In genomic region chr16:86513471-86514277, GRCh38 we compare ENCODE assay signal across 22 cellular contexts. TPM values are rescaled to one million over a fixed set of nuclear protein-coding genes. Genes with fewer than 3 reads are reported as not detected.
A peak's percentile ranks its signal among the peaks of the same experiment; 100 is the strongest.
DNase-seq lines count a peak whose midpoint lies in the region; ATAC-seq, FAIRE-seq and TF ChIP-seq lines count a peak whose summit lies in the region.
"Had no signal": no experiment of that assay in that cellular context is flagged by ENCODE, and none has a peak within 500 bp of the region (broad histone marks: within the 10 kb centered on the region; RNA-seq: fewer than 3 reads in every experiment).

No MANE protein-coding gene starts in this region.

- H3K27me3 Mint-ChIP-seq in activated naive CD4-positive, alpha-beta T cell treated with anti-CD3 and anti-CD28 coated beads, Interleukin-2, amount 10 ng/mL, durations not matched to agents 7 days and 5 days: peaks cover 98% of the 10 kb centered on the region

- intact Hi-C loops in endothelial cell of umbilical vein (cut with micrococcal nuclease) (no loop called here), transverse colon (cut with DNase I; ENCODE audit: low total_unique reads) (loop anchor here (5.0 kb wide), 2 partner anchors 51 to 151 kb away; no protein-coding TSS in a partner anchor), uterus (cut with DNase I; ENCODE audit: low total_unique reads) (no loop called here)

- H3K4me3 Mint-ChIP-seq in activated naive CD4-positive, alpha-beta T cell treated with anti-CD3 and anti-CD28 coated beads, Interleukin-2, amount 10 ng/mL, durations not matched to agents 7 days and 5 days: no peak overlapping the region
- H3K4me3 Mint-ChIP-seq: activated CD4-positive, alpha-beta memory T cell treated with anti-CD3 and anti-CD28 coated beads for 36 hours had no signal

- no peaks in the 10 kb centered on the region for H3K79me2 ChIP-seq in endothelial cell of umbilical vein (ENCODE audit: control insufficient read depth, insufficient read depth, low read length)

- H3K27me3 ChIP-seq in endothelial cell of umbilical vein (ENCODE audit: control insufficient read depth in 2 of 2, insufficient read depth in 2 of 2, low read length in 2 of 2): peaks cover 32 to 68% of the 10 kb centered on the region in 2 experiments
- H3K27me3 ChIP-seq in transverse colon: peaks cover 97% of the 10 kb centered on the region
- H3K27me3 ChIP-seq in uterus: peaks cover 0 to 14% of the 10 kb centered on the region in 2 donors

- H3K9ac ChIP-seq in endothelial cell of umbilical vein (replicated peaks; ENCODE audit: extremely low read depth, insufficient read depth, low read length): no peak overlapping the region

- H3K27ac Mint-ChIP-seq in activated naive CD4-positive, alpha-beta T cell treated with anti-CD3 and anti-CD28 coated beads, Interleukin-2, amount 10 ng/mL, durations not matched to agents 7 days and 5 days: peak overlapping the region; percentile 63
- peak overlapping the region in 1 of 2 donors; percentile 79 for H3K27ac Mint-ChIP-seq in activated naive CD4-positive, alpha-beta T cell treated with anti-CD3 and anti-CD28 coated beads, Interleukin-2, amount 50 U/mL, for 72 hours
- H3K27ac Mint-ChIP-seq: activated CD4-positive, alpha-beta memory T cell treated with anti-CD3 and anti-CD28 coated beads for 36 hours had no signal

- no peak for DNase-seq in activated naive CD4-positive, alpha-beta T cell treated with anti-CD3 and anti-CD28 coated beads, Interleukin-2, amount 10 ng/mL, durations not matched to agents 7 days and 5 days
- DNase-seq in activated naive CD4-positive, alpha-beta T cell treated with anti-CD3 and anti-CD28 coated beads, Interleukin-2, amount 50 U/mL, for 72 hours (ENCODE audit: low spot score in 2 of 2): no peak
- DNase-seq in endothelial cell of umbilical vein (ENCODE audit: low read depth, low spot score) (no peak), transverse colon (no peak), uterus (no peak), CD1c-positive myeloid dendritic cell (ENCODE audit: extremely low spot score) (no peak)
- DNase-seq: activated CD4-positive, alpha-beta memory T cell treated with anti-CD3 and anti-CD28 coated beads for 36 hours; activated gamma-delta T cell; caudate nucleus; NCI-H1417 treated with DMSO at 0.1 percent for 48 hours; NCI-H524; T1000 had no signal

- H3K9me3 Mint-ChIP-seq in activated naive CD4-positive, alpha-beta T cell treated with anti-CD3 and anti-CD28 coated beads, Interleukin-2, amount 10 ng/mL, durations not matched to agents 7 days and 5 days: no peaks in the 10 kb centered on the region
- H3K9me3 Mint-ChIP-seq in activated naive CD4-positive, alpha-beta T cell treated with anti-CD3 and anti-CD28 coated beads, Interleukin-2, amount 50 U/mL, for 72 hours: no peaks in the 10 kb centered on the region
- H3K9me3 Mint-ChIP-seq: activated CD4-positive, alpha-beta memory T cell treated with anti-CD3 and anti-CD28 coated beads for 36 hours had no signal

- no peak for FAIRE-seq in endothelial cell of umbilical vein (lab: Jason Lieb, UNC)
- FAIRE-seq: A549, D721Med, K562, RCC 7860 had no signal

- no peak overlapping the region for H3K4me2 ChIP-seq in endothelial cell of umbilical vein (ENCODE audit: insufficient read depth, low read length)
- H3K4me2 ChIP-seq: A549 had no signal

- H3K36me3 ChIP-seq in endothelial cell of umbilical vein (ENCODE audit: control insufficient read depth in 2 of 2, extremely low read depth in 1 of 2, insufficient read depth in 2 of 2, low read length in 2 of 2) (no peaks in the 10 kb centered on the region), mesodermal cell (ENCODE audit: control insufficient read depth, insufficient read depth, low read length) (peaks cover 21% of the 10 kb centered on the region), transverse colon (no peaks in the 10 kb centered on the region), uterus (no peaks in the 10 kb centered on the region)
- H3K36me3 ChIP-seq: thoracic aorta had no signal

- peaks cover 10% of the 10 kb centered on the region for H3K4me1 Mint-ChIP-seq in activated naive CD4-positive, alpha-beta T cell treated with anti-CD3 and anti-CD28 coated beads, Interleukin-2, amount 10 ng/mL, durations not matched to agents 7 days and 5 days

- no peak for TF ChIP-seq EP300 in transverse colon (IDR thresholded peaks at IDR 0.05; ENCODE audit: low read depth)

- TF ChIP-seq POLR2A in endothelial cell of umbilical vein (IDR thresholded peaks at IDR 0.05; ENCODE audit: low read depth, low read length) (no peak), transverse colon (IDR thresholded peaks at IDR 0.05) (no peak), uterus (IDR thresholded peaks at IDR 0.05) (no peak)

- CTCF ChIA-PET in activated naive CD4-positive, alpha-beta T cell treated with anti-CD3 and anti-CD28 coated beads, Interleukin-2, amount 10 ng/mL, durations not matched to agents 7 days and 5 days (lab: Charles Lee): no interaction called here
- CTCF ChIA-PET in endothelial cell of umbilical vein (lab: Charles Lee): no interaction called here

- no peak overlapping the region for H2AFZ ChIP-seq in endothelial cell of umbilical vein (ENCODE audit: low read depth, low read length)

- in situ Hi-C loops in transverse colon (cut with MboI; ENCODE audit: low pct_ligation_motif_present in 1 of 4, low pct_unique_long_range_greater_than_20kb in 1 of 4, low sequenced_read_pairs in 3 of 4): loop anchor here (5.0 to 25.0 kb wide), 6 partner anchors 171 to 701 kb away; no protein-coding TSS in a partner anchor

- no peaks in the 10 kb centered on the region for H4K20me1 ChIP-seq in endothelial cell of umbilical vein (replicated peaks; ENCODE audit: control insufficient read depth, extremely low read depth, insufficient read depth, low read length)

- H3K4me1 ChIP-seq in endothelial cell of umbilical vein (ENCODE audit: control insufficient read depth, extremely low read depth, insufficient read depth, low read length) (peaks cover 5% of the 10 kb centered on the region), mesodermal cell (ENCODE audit: control insufficient read depth, insufficient read depth, low read length, poor library complexity, severe bottlenecking) (peaks cover 9% of the 10 kb centered on the region), transverse colon (peaks cover 0 to 20% (median 6%) of the 10 kb centered on the region in 4 donors), uterus (peaks cover 0 to 14% of the 10 kb centered on the region in 2 donors)

- no peak overlapping the region for H3K4me3 ChIP-seq in endothelial cell of umbilical vein (replicated peaks in 1 of 3; ENCODE audit: insufficient read depth in 1 of 3, low read depth in 1 of 3, low read length in 3 of 3)
- peak overlapping the region; percentile 72 for H3K4me3 ChIP-seq in mesodermal cell (ENCODE audit: extremely low read depth, insufficient read depth, low read length, poor library complexity, severe bottlenecking)
- H3K4me3 ChIP-seq in transverse colon: peak overlapping the region; percentile 47 to 69 (median 56)
- H3K4me3 ChIP-seq in uterus: no peak overlapping the region
- H3K4me3 ChIP-seq: A549, K562, thoracic aorta had no signal

- TF ChIP-seq CTCF in endothelial cell of umbilical vein (IDR thresholded peaks at IDR 0.05; ENCODE audit: extremely low read depth in 1 of 2, insufficient read depth in 1 of 2, low read depth in 1 of 2, low read length in 2 of 2): no peak
- TF ChIP-seq CTCF in transverse colon (IDR thresholded peaks at IDR 0.05): no peak
- TF ChIP-seq CTCF in uterus (IDR thresholded peaks at IDR 0.05): no peak

- no peaks in the 10 kb centered on the region for H3K9me1 ChIP-seq in endothelial cell of umbilical vein (replicated peaks; ENCODE audit: control insufficient read depth, extremely low read depth, insufficient read depth, low read length)

- peaks cover 2% of the 10 kb centered on the region for H3K36me3 Mint-ChIP-seq in activated naive CD4-positive, alpha-beta T cell treated with anti-CD3 and anti-CD28 coated beads, Interleukin-2, amount 10 ng/mL, durations not matched to agents 7 days and 5 days
- peaks cover 0 to 4% of the 10 kb centered on the region in 2 donors for H3K36me3 Mint-ChIP-seq in activated naive CD4-positive, alpha-beta T cell treated with anti-CD3 and anti-CD28 coated beads, Interleukin-2, amount 50 U/mL, for 72 hours

- no peak for ATAC-seq in activated naive CD4-positive, alpha-beta T cell treated with anti-CD3 and anti-CD28 coated beads, Interleukin-2, amount 50 U/mL, for 72 hours
- no peak for ATAC-seq in HG02852 (IDR thresholded peaks at IDR 0.05; ENCODE audit: unreplicated experiment)
- ATAC-seq: A549, K562 had no signal

- dilution Hi-C loops in endothelial cell of umbilical vein (cut with MboI; ENCODE audit: extremely low pct_ligation_motif_present, low sequenced_read_pairs): loop anchor here (10.0 kb wide), 1 partner anchor 429 kb away; no protein-coding TSS in a partner anchor

- no peak overlapping the region for H3K27ac ChIP-seq in endothelial cell of umbilical vein (ENCODE audit: insufficient read depth, low read depth, low read length)
- no peak overlapping the region for H3K27ac ChIP-seq in mesodermal cell (ENCODE audit: low read depth, low read length, severe bottlenecking)
- peak overlapping the region; percentile 94 to 99 (median 96) for H3K27ac ChIP-seq in transverse colon
- no peak overlapping the region for H3K27ac ChIP-seq in uterus
- H3K27ac ChIP-seq: A549, epithelial cell of prostate, thoracic aorta had no signal

- TSS peak; percentile 7 for BruUV-seq in endothelial cell of umbilical vein (replicated peaks; lab: Mats Ljungman, UMichigan)

- H3K9me3 ChIP-seq in endothelial cell of umbilical vein (replicated peaks; ENCODE audit: control insufficient read depth, insufficient read depth, low read length) (no peaks in the 10 kb centered on the region), mesodermal cell (ENCODE audit: control insufficient read depth, low read length) (no peaks in the 10 kb centered on the region), transverse colon (no peaks in the 10 kb centered on the region), uterus (no peaks in the 10 kb centered on the region)
- H3K9me3 ChIP-seq: A549, thoracic aorta had no signal

- 7% methylated on average over 6 to 24 of the region's 35 CpGs for whole genome bisulfite sequencing in mesodermal cell (ENCODE audit: insufficient coverage in 2 of 2), 2 experiments
- 29 to 33% methylated on average over 31 to 35 of the region's 35 CpGs for WGBS in transverse colon (ENCODE audit: low coverage in 1 of 2), 2 donors

- POLR2A ChIA-PET in endothelial cell of umbilical vein (lab: Charles Lee): no interaction called here

RNA-seq across cellular contexts. Expression of gene FOXF1, which starts 3.3 kb away (rescaled TPM):
- not detected for total RNA-seq in activated naive CD4-positive, alpha-beta T cell treated with anti-CD3 and anti-CD28 coated beads, Interleukin-2, amount 50 U/mL, for 72 hours
- total RNA-seq in endothelial cell of umbilical vein (1.1 and 2.2 TPM in 2 replicates), transverse colon (10 to 100 TPM; 10.8 to 44.1 (median 23.4) TPM), uterus (1 to 10 TPM in 3 of 4 donors, under 1 TPM in 1; 0.29 to 4.9 (median 2.0) TPM)
- 1.0 and 1.4 TPM in 2 replicates for polyA plus RNA-seq in endothelial cell of umbilical vein
- 0.97 and 1.2 TPM in 2 replicates for polyA plus RNA-seq in endothelial cell of umbilical vein (2011; cell fraction: cytosol; rRNA removed)
- 1.6 and 2.3 TPM in 2 replicates for polyA plus RNA-seq in endothelial cell of umbilical vein (2011; cell fraction: nucleus; rRNA removed)
- polyA plus RNA-seq in endothelial cell of umbilical vein (2012): 0.34 and 0.79 TPM in 2 replicates
- 0.49 and 0.81 TPM in 2 replicates for polyA minus RNA-seq in endothelial cell of umbilical vein
- 3.5 TPM for polyA minus RNA-seq in endothelial cell of umbilical vein (2011; cell fraction: cytosol; rRNA and poly(A)+ RNA removed)
- polyA minus RNA-seq in endothelial cell of umbilical vein (2011; cell fraction: nucleus; rRNA and poly(A)+ RNA removed): 1.0 and 1.5 TPM in 2 replicates
- 22.0 TPM for polyA plus RNA-seq in mesodermal cell (2013, experiment 1 of 2)
- 26.8 TPM for polyA plus RNA-seq in mesodermal cell (2013, experiment 2 of 2)
- total RNA-seq: activated CD4-positive, alpha-beta memory T cell treated with anti-CD3 and anti-CD28 coated beads for 36 hours; skeletal muscle tissue had no signal
- polyA plus RNA-seq: A549, K562 had no signal

RNA-seq across cellular contexts. Expression of gene MTHFSD, which starts 41.4 kb away (rescaled TPM):
- total RNA-seq in activated naive CD4-positive, alpha-beta T cell treated with anti-CD3 and anti-CD28 coated beads, Interleukin-2, amount 50 U/mL, for 72 hours: 10 to 100 TPM; 20.5 to 21.8 TPM
- total RNA-seq in endothelial cell of umbilical vein (21.1 and 23.2 TPM in 2 replicates), transverse colon (10 to 100 TPM; 25.4 to 51.1 (median 30.0) TPM), uterus (10 to 100 TPM in 2 of 4 donors, 1 to 10 TPM in 2; 2.9 to 26.0 (median 13.1) TPM)
- polyA plus RNA-seq in endothelial cell of umbilical vein: 16.7 and 17.8 TPM in 2 replicates
- 6.9 and 9.6 TPM in 2 replicates for polyA plus RNA-seq in endothelial cell of umbilical vein (2011; cell fraction: cytosol; rRNA removed)
- polyA plus RNA-seq in endothelial cell of umbilical vein (2011; cell fraction: nucleus; rRNA removed): 67.5 and 76.2 TPM in 2 replicates
- 17.6 and 21.9 TPM in 2 replicates for polyA plus RNA-seq in endothelial cell of umbilical vein (2012)
- 20.2 and 21.4 TPM in 2 replicates for polyA minus RNA-seq in endothelial cell of umbilical vein
- polyA minus RNA-seq in endothelial cell of umbilical vein (2011; cell fraction: cytosol; rRNA and poly(A)+ RNA removed): 7.2 TPM
- polyA minus RNA-seq in endothelial cell of umbilical vein (2011; cell fraction: nucleus; rRNA and poly(A)+ RNA removed): 27.4 and 36.6 TPM in 2 replicates
- polyA plus RNA-seq in mesodermal cell (2013, experiment 1 of 2): 19.2 TPM
- polyA plus RNA-seq in mesodermal cell (2013, experiment 2 of 2): 17.6 TPM

RNA-seq across cellular contexts. Expression of gene FOXC2, which starts 53.0 kb away (rescaled TPM):
- total RNA-seq in activated naive CD4-positive, alpha-beta T cell treated with anti-CD3 and anti-CD28 coated beads, Interleukin-2, amount 50 U/mL, for 72 hours: not detected
- total RNA-seq in endothelial cell of umbilical vein: 44.0 and 47.0 TPM in 2 replicates
- polyA plus RNA-seq in endothelial cell of umbilical vein: 7.2 and 7.7 TPM in 2 replicates
- polyA plus RNA-seq in endothelial cell of umbilical vein (2011; cell fraction: cytosol; rRNA removed): 7.2 and 7.9 TPM in 2 replicates
- polyA plus RNA-seq in endothelial cell of umbilical vein (2011; cell fraction: nucleus; rRNA removed): 8.5 and 9.7 TPM in 2 replicates
- polyA plus RNA-seq in endothelial cell of umbilical vein (2012): 54.1 and 60.0 TPM in 2 replicates
- polyA minus RNA-seq in endothelial cell of umbilical vein: 3.8 and 6.0 TPM in 2 replicates
- 3.3 TPM for polyA minus RNA-seq in endothelial cell of umbilical vein (2011; cell fraction: cytosol; rRNA and poly(A)+ RNA removed)
- polyA minus RNA-seq in endothelial cell of umbilical vein (2011; cell fraction: nucleus; rRNA and poly(A)+ RNA removed): 9.2 and 14.3 TPM in 2 replicates
- polyA plus RNA-seq in mesodermal cell (2013, experiment 1 of 2): 12.3 TPM
- 9.1 TPM for polyA plus RNA-seq in mesodermal cell (2013, experiment 2 of 2)
- total RNA-seq in transverse colon: under 1 TPM in 1 of 4 donors, not detected in 3; 0.27 TPM
- total RNA-seq in uterus: 1 to 10 TPM in 1 of 4 donors, under 1 TPM in 1, not detected in 2; 0.21 to 2.6 TPM
- total RNA-seq: activated CD4-positive, alpha-beta memory T cell treated with anti-CD3 and anti-CD28 coated beads for 36 hours; mononuclear cell had no signal

Comparison
In these comparisons a context has a peak if more than half of its experiments do, and no peak if none do; other contexts are left out.
1. H3K27ac ChIP-seq: peak in transverse colon (4 of 4); none in endothelial cell of umbilical vein (single experiment), mesodermal cell (single experiment) and uterus (0 of 2).
2. H3K4me3 ChIP-seq: peak in mesodermal cell (single experiment) and transverse colon (4 of 4); none in endothelial cell of umbilical vein (0 of 3) and uterus (0 of 2).
3. RNA of gene FOXC2, which starts 53.0 kb away (total RNA-seq): 44.0 to 47.0 TPM in endothelial cell of umbilical vein; 0.21 to 2.6 TPM in uterus, not detected in activated naive CD4-positive, alpha-beta T cell treated with anti-CD3 and anti-CD28 coated beads, Interleukin-2, amount 50 U/mL, for 72 hours and 0.27 TPM in transverse colon; every median in the first group is over 10 times any median in the second.